ENCODE assay signal across 29 cellular contexts in the genomic region with DNA sequence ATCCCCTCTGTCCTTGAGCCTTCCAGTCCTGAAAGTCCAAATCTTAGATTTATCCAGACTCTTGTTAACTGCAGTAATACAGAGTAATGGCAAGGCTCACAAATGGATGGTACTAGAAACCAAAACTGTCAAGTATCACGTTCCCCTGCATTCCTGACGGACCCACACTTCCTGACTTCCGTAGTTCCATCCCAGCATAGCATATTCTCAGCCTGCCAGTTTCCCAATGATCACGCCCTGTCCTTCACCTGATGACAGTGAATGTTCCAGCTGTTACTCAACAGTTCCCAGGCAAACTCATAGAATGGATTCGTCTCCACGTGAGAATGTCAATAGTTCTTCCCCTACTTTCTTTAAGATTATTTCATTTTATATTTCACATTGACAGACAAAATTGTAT. TPM values are rescaled to one million over a fixed set of nuclear protein-coding genes. Genes with fewer than 3 reads are reported as not detected.
A peak's percentile ranks its signal among the peaks of the same experiment; 100 is the strongest.
DNase-seq lines count a peak whose midpoint lies in the region; ATAC-seq and TF ChIP-seq lines count a peak whose summit lies in the region.
"Had no signal": no experiment of that assay in that cellular context is flagged by ENCODE, and none has a peak within 500 bp of the region (broad histone marks: within the 10 kb centered on the region; RNA-seq: fewer than 3 reads in every experiment).

No MANE protein-coding gene starts in this region.

- no peak overlapping the region for H2AFZ ChIP-seq in H9 (ENCODE audit: low read length)
- no peak overlapping the region for H2AFZ ChIP-seq in mesenchymal stem cell (ENCODE audit: low read depth, low read length)
- H2AFZ ChIP-seq: parathyroid adenoma, PC-9 had no signal

- H3K9me3 Mint-ChIP-seq in H9 = no peaks in the 10 kb centered on the region; a peak in 1 of 5 replicates
- H3K9me3 Mint-ChIP-seq: activated B cell treated with CpG ODN at 0.5 μM for 24 hours; activated T-helper 17 cell treated with anti-CD3 and anti-CD28 coated beads, Interleukin-2, amount 50 U/mL, for 72 hours; IgD-negative memory B cell; stimulated activated effector memory CD8-positive, alpha-beta T cell treated with anti-CD3 and anti-CD28 coated beads, Interleukin-12 subunit alpha, Interleukin-12 subunit beta, amount 100 ng/mL, for 72 hours had no signal

- DNase-seq in H9 = no peak
- DNase-seq in T-helper 17 cell = no peak
- peak; percentile 19 for DNase-seq in mesenchymal stem cell
- DNase-seq in UCSD-AML1 (lab: John Stamatoyannopoulos, UW; ENCODE audit: unreplicated experiment) = no peak
- DNase-seq in NCI-H2196 treated with DMSO at 0.1 percent for 48 hours (lab: John Stamatoyannopoulos, UW; ENCODE audit: unreplicated experiment) = no peak
- DNase-seq: activated B cell treated with CpG ODN at 0.5 μM for 24 hours; activated CD4-positive, alpha-beta T cell treated with anti-CD3 and anti-CD28 coated beads, Interleukin-2, amount 50 U/mL, for 4 hours; activated CD8-positive, alpha-beta memory T cell treated with anti-CD3 and anti-CD28 coated beads, Interleukin-2, amount 50 U/mL, for 4 hours; activated naive CD4-positive, alpha-beta T cell treated with anti-CD3 and anti-CD28 coated beads, Interleukin-2, amount 50 U/mL, for 16 hours; amygdala; glutamatergic neuron; NCI-H1092 treated with DMSO at 0.1 percent for 48 hours; NCI-H187 treated with DMSO at 0.1 percent for 48 hours; NCI-H526; PC-9; SHP77 treated with DMSO at 0.1 percent for 48 hours; stimulated activated CD4-positive, alpha-beta T cell treated with anti-CD3 and anti-CD28 coated beads, Interleukin-2, amount 100 ng/mL, for 48 hours; T-helper 9 cell; upper lobe of right lung had no signal

- H3K18ac ChIP-seq in H9 (ENCODE audit: insufficient read length, low read depth, low read length) (no peak overlapping the region), mesenchymal stem cell (ENCODE audit: low read depth in 1 of 2, low read length in 2 of 2) (no peak overlapping the region)

- H3K4me3 Mint-ChIP-seq in H9 = no peak overlapping the region
- no peak overlapping the region for H3K4me3 Mint-ChIP-seq in T-helper 17 cell
- H3K4me3 Mint-ChIP-seq: activated B cell treated with CpG ODN at 0.5 μM for 24 hours; activated T-helper 17 cell treated with anti-CD3 and anti-CD28 coated beads, Interleukin-2, amount 50 U/mL, for 72 hours; IgD-negative memory B cell; stimulated activated effector memory CD8-positive, alpha-beta T cell treated with anti-CD3 and anti-CD28 coated beads, Interleukin-12 subunit alpha, Interleukin-12 subunit beta, amount 100 ng/mL, for 72 hours had no signal

- H2BK15ac ChIP-seq in H9 (ENCODE audit: low read depth, low read length) (no peak overlapping the region), mesenchymal stem cell (ENCODE audit: low read depth, poor library complexity, severe bottlenecking) (no peak overlapping the region)

- H3K9ac ChIP-seq in H9 (ENCODE audit: extremely low read depth, insufficient read length, low read length) (no peak overlapping the region), mesenchymal stem cell (ENCODE audit: low read length) (no peak overlapping the region)
- H3K9ac ChIP-seq: parathyroid adenoma had no signal

- H3K27ac ChIP-seq in H9 (ENCODE audit: insufficient read length, low read depth, low read length) = no peak overlapping the region
- no peak overlapping the region for H3K27ac ChIP-seq in mesenchymal stem cell (ENCODE audit: low read length, poor library complexity, severe bottlenecking)
- H3K27ac ChIP-seq: coronary artery, parathyroid adenoma, PC-9, right atrium auricular region, upper lobe of right lung had no signal

- H2BK12ac ChIP-seq in H9 (ENCODE audit: insufficient read length, low read depth, low read length) (no peak overlapping the region), mesenchymal stem cell (ENCODE audit: low read length in 2 of 2) (no peak overlapping the region)

- no peaks in the 10 kb centered on the region for H3K23me2 ChIP-seq in H9 (ENCODE audit: insufficient read length, low read depth, low read length, poor library complexity, severe bottlenecking)

- H2BK5ac ChIP-seq in H9 (ENCODE audit: insufficient read length, low read length) = no peak overlapping the region
- no peak overlapping the region for H2BK5ac ChIP-seq in mesenchymal stem cell (ENCODE audit: low read depth, low read length, poor library complexity, severe bottlenecking)

- H3K36me3 Mint-ChIP-seq in H9 (ENCODE audit: insufficient read depth in 1 of 3, low read depth in 3 of 3) (peaks cover 2 to 8% (median 3%) of the 10 kb centered on the region in 3 experiments; a peak in 5 of 7 replicates), T-helper 17 cell (ENCODE audit: low read depth) (no peaks in the 10 kb centered on the region)
- H3K36me3 Mint-ChIP-seq: IgD-negative memory B cell; stimulated activated effector memory CD8-positive, alpha-beta T cell treated with anti-CD3 and anti-CD28 coated beads, Interleukin-12 subunit alpha, Interleukin-12 subunit beta, amount 100 ng/mL, for 72 hours had no signal

- H4K91ac ChIP-seq in H9 (ENCODE audit: insufficient read length, low read depth, low read length) = no peak overlapping the region
- H4K91ac ChIP-seq in mesenchymal stem cell (ENCODE audit: low read length) = no peak overlapping the region

- H3K79me1 ChIP-seq in H9 (ENCODE audit: insufficient read depth, low read depth, low read length, poor library complexity, severe bottlenecking) (peaks cover 4% of the 10 kb centered on the region), mesenchymal stem cell (replicated peaks; ENCODE audit: low read length, poor library complexity, severe bottlenecking) (peaks cover 15% of the 10 kb centered on the region)

- H3T11ph ChIP-seq in H9 (ENCODE audit: low read length) = no peak overlapping the region

- peaks cover 60% of the 10 kb centered on the region; the same call in 1 of the 2 replicates for H3K79me2 ChIP-seq in H9 (ENCODE audit: insufficient read depth, low read length)
- H3K79me2 ChIP-seq: parathyroid adenoma had no signal

- H3K4me1 Mint-ChIP-seq in H9 (peaks cover 47 to 52% of the 10 kb centered on the region in 2 experiments), T-helper 17 cell (peaks cover 28% of the 10 kb centered on the region)

- H4K8ac ChIP-seq in H9 (replicated peaks; ENCODE audit: insufficient read length, low read depth, low read length) (no peak overlapping the region), mesenchymal stem cell (ENCODE audit: low read length) (no peak overlapping the region)

- H3K4me2 ChIP-seq in H9 (ENCODE audit: insufficient read depth, insufficient read length, low read length) = no peak overlapping the region
- no peak overlapping the region for H3K4me2 ChIP-seq in mesenchymal stem cell (ENCODE audit: low read length, poor library complexity, severe bottlenecking)
- H3K4me2 ChIP-seq: PC-9 had no signal

- H3K27me3 ChIP-seq in H9 (ENCODE audit: insufficient read depth, low read length) (no peaks in the 10 kb centered on the region), mesenchymal stem cell (ENCODE audit: control insufficient read depth in 1 of 2, insufficient read depth in 1 of 2, low read length in 2 of 2) (no peaks in the 10 kb centered on the region)
- H3K27me3 ChIP-seq: right atrium auricular region, upper lobe of right lung had no signal

- H3K27me3 Mint-ChIP-seq in H9 (ENCODE audit: low read depth) = no peaks in the 10 kb centered on the region
- H3K27me3 Mint-ChIP-seq in T-helper 17 cell = no peaks in the 10 kb centered on the region
- H3K27me3 Mint-ChIP-seq: activated B cell treated with CpG ODN at 0.5 μM for 24 hours; activated T-helper 17 cell treated with anti-CD3 and anti-CD28 coated beads, Interleukin-2, amount 50 U/mL, for 72 hours; IgD-negative memory B cell had no signal

- H2BK20ac ChIP-seq in H9 (ENCODE audit: low read depth, low read length, poor library complexity, severe bottlenecking) = no peak overlapping the region

- TF ChIP-seq CTCF in H9 (conservative IDR thresholded peaks at IDR 0.05) = no peak

- no peak overlapping the region for H4K5ac ChIP-seq in H9 (ENCODE audit: insufficient read length, low read depth, low read length)

- no peak overlapping the region for H2AK5ac ChIP-seq in H9 (ENCODE audit: insufficient read length, low read length)
- H2AK5ac ChIP-seq in mesenchymal stem cell (ENCODE audit: low read length, severe bottlenecking) = no peak overlapping the region

- H3K9me3 ChIP-seq in H9 (ENCODE audit: control insufficient read depth, low read depth, low read length) (no peaks in the 10 kb centered on the region), T-helper 17 cell (ENCODE audit: control insufficient read depth, low read length, poor library complexity, severe bottlenecking) (no peaks in the 10 kb centered on the region), mesenchymal stem cell (ENCODE audit: control insufficient read depth, low read length) (no peaks in the 10 kb centered on the region)
- H3K9me3 ChIP-seq: right atrium auricular region, upper lobe of right lung had no signal

- no peak overlapping the region for H3K56ac ChIP-seq in H9 (ENCODE audit: insufficient read length, low read depth, low read length)

- no peaks in the 10 kb centered on the region for H3K36me3 ChIP-seq in mesenchymal stem cell (ENCODE audit: control insufficient read depth in 1 of 2, insufficient read depth in 2 of 2, low read depth in 1 of 2, low read length in 2 of 2)
- H3K36me3 ChIP-seq: right atrium auricular region, upper lobe of right lung had no signal

- H3K27ac Mint-ChIP-seq in H9 (peak overlapping the region in 2 of 3 experiments; percentile 39 to 79; a peak in 3 of 7 replicates), T-helper 17 cell (peak overlapping the region; percentile 54)
- H3K27ac Mint-ChIP-seq: activated B cell treated with CpG ODN at 0.5 μM for 24 hours; activated T-helper 17 cell treated with anti-CD3 and anti-CD28 coated beads, Interleukin-2, amount 50 U/mL, for 72 hours; IgD-negative memory B cell; stimulated activated effector memory CD8-positive, alpha-beta T cell treated with anti-CD3 and anti-CD28 coated beads, Interleukin-12 subunit alpha, Interleukin-12 subunit beta, amount 100 ng/mL, for 72 hours had no signal

- no peak overlapping the region for H2BK120ac ChIP-seq in H9 (ENCODE audit: low read depth, low read length, poor library complexity, severe bottlenecking)
- H2BK120ac ChIP-seq in mesenchymal stem cell (ENCODE audit: low read depth, low read length) = no peak overlapping the region

- H3K14ac ChIP-seq in H9 (ENCODE audit: insufficient read depth, low read length) (no peak overlapping the region), mesenchymal stem cell (ENCODE audit: low read length in 2 of 2) (no peak overlapping the region)

- H3K23ac ChIP-seq in H9 (ENCODE audit: insufficient read length, low read depth, low read length) (no peak overlapping the region), mesenchymal stem cell (ENCODE audit: low read length in 2 of 2) (no peak overlapping the region)

- H3K4me3 ChIP-seq in mesenchymal stem cell (ENCODE audit: insufficient read depth in 1 of 2, low read depth in 1 of 2, low read length in 2 of 2) = no peak overlapping the region
- H3K4me3 ChIP-seq: coronary artery, lung, PC-9, right atrium auricular region, upper lobe of right lung had no signal

- H3K4ac ChIP-seq in H9 (ENCODE audit: low read depth, low read length) (no peak overlapping the region), mesenchymal stem cell (ENCODE audit: low read depth in 1 of 2, low read length in 2 of 2) (no peak overlapping the region)

- no peak for ATAC-seq in T-helper 17 cell
- peak; percentile 73 for ATAC-seq in esophagus mucosa
- ATAC-seq in HG03108 (IDR thresholded peaks at IDR 0.05; ENCODE audit: unreplicated experiment) = no peak
- ATAC-seq in GM18867 (IDR thresholded peaks at IDR 0.05; ENCODE audit: unreplicated experiment) = no peak
- ATAC-seq: activated T-helper 17 cell treated with anti-CD3 and anti-CD28 coated beads, Interleukin-2, amount 50 U/mL, for 72 hours; stimulated activated effector memory CD8-positive, alpha-beta T cell treated with anti-CD3 and anti-CD28 coated beads, Interleukin-12 subunit alpha, Interleukin-12 subunit beta, amount 100 ng/mL, for 72 hours; upper lobe of right lung had no signal

- H3K4me1 ChIP-seq in H9 (ENCODE audit: insufficient read depth, low read length) (peaks cover 23% of the 10 kb centered on the region), mesenchymal stem cell (ENCODE audit: control insufficient read depth, insufficient read depth, low read depth, low read length) (peaks cover 4% of the 10 kb centered on the region)
- H3K4me1 ChIP-seq: parathyroid adenoma, right atrium auricular region, upper lobe of right lung had no signal

- WGBS in H9 (ENCODE audit: extremely low coverage, insufficient read length, low lambda C conversion rate) = no CpG with 5 or more reads among the region's 6 CpGs
- WGBS in mesenchymal stem cell = 55% methylated on average over 4 of the region's 6 CpGs

- H4K20me1 ChIP-seq in H9 (ENCODE audit: control insufficient read depth, insufficient read depth, insufficient read length) = no peaks in the 10 kb centered on the region

RNA-seq across cellular contexts. Expression of a gene that starts 33.6 kb away (rescaled TPM):
- total RNA-seq in H9 (2021) (109 TPM in 2 replicates), T-helper 17 cell (10 to 100 TPM; 15.5 to 28.3 TPM), esophagus mucosa (181 TPM)
- 14.6 TPM for polyA plus RNA-seq in mesenchymal stem cell (2013, experiment 1 of 2)
- 14.5 TPM for polyA plus RNA-seq in mesenchymal stem cell (2013, experiment 2 of 2)
